In the genomic region with DNA sequence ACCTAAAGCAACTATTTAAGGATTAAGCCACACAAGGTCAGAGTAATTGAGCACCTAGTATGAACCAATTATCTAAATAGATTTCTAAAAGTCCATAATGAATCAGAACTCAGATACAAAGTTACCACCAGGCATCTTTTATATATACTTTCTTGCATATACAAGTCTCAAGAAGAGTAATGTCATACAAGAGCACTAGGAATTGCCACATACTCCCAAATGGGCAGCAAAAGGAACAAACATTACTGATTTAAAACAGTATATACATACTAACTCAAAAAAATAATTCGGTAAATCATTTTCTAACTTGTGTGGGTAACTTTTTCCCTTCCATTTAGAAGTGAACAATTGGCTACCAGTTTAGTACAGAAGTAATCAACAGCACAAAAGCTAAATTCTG, we compare ENCODE assay signal across 25 cellular contexts. TPM values are rescaled to one million over a fixed set of nuclear protein-coding genes. Genes with fewer than 3 reads are reported as not detected.
A peak's percentile ranks its signal among the peaks of the same experiment; 100 is the strongest.
DNase-seq lines count a peak whose midpoint lies in the region; ATAC-seq and TF ChIP-seq lines count a peak whose summit lies in the region.
"Had no signal": no experiment of that assay in that cellular context is flagged by ENCODE, and none has a peak within 500 bp of the region (broad histone marks: within the 10 kb centered on the region; RNA-seq: fewer than 3 reads in every experiment).

No MANE protein-coding gene starts in this region.

- DNase-seq in NCI-H82 (lab: John Stamatoyannopoulos, UW), result peak; percentile 26
- DNase-seq in NCI-H82 treated with DMSO at 0.1 percent for 48 hours (lab: John Stamatoyannopoulos, UW; ENCODE audit: unreplicated experiment), result no peak
- peak; percentile 35 for DNase-seq in IMR-90
- no peak for DNase-seq in ascending aorta (ENCODE audit: low spot score in 2 of 2)
- DNase-seq in natural killer cell treated with Interleukin-12 subunit alpha and Interleukin-12 subunit beta and Interleukin-15 and Interleukin-18, amount 100 ng/mL, for 72 hours (ENCODE audit: low spot score), result no peak
- no peak for DNase-seq in NCI-H1048 (lab: John Stamatoyannopoulos, UW)
- no peak for DNase-seq in dorsolateral prefrontal cortex
- DNase-seq: activated CD4-positive, alpha-beta T cell treated with anti-CD3 and anti-CD28 coated beads, Interleukin-2, amount 50 U/mL, for 1 hour; activated CD8-positive, alpha-beta memory T cell treated with anti-CD3 and anti-CD28 coated beads, Interleukin-2, amount 50 U/mL, for 4 hours; cerebellar nuclear complex; erythroblast; foreskin melanocyte; GM23248; NCI-H1092 treated with DMSO at 0.1 percent for 48 hours; NCI-H2029 treated with DMSO at 0.1 percent for 48 hours; NCI-H226; NCI-H774; occipital lobe; OCI-M1; stimulated activated CD4-positive, alpha-beta T cell treated with anti-CD3 and anti-CD28 coated beads, Interleukin-2, amount 100 ng/mL, for 48 hours; tibial artery had no signal

- peaks cover 13 to 20% of the 10 kb centered on the region in 2 donors for H3K4me1 Mint-ChIP-seq in natural killer cell treated with Interleukin-12 subunit alpha and Interleukin-12 subunit beta and Interleukin-15 and Interleukin-18, amount 100 ng/mL, for 72 hours (ENCODE audit: low read depth in 2 of 2)

- peaks cover 12% of the 10 kb centered on the region for H3K36me3 Mint-ChIP-seq in natural killer cell treated with Interleukin-12 subunit alpha and Interleukin-12 subunit beta and Interleukin-15 and Interleukin-18, amount 100 ng/mL, for 72 hours

- H3K27me3 ChIP-seq in IMR-90 (ENCODE audit: control insufficient read depth, insufficient read depth, low read length) (no peaks in the 10 kb centered on the region), ascending aorta (no peaks in the 10 kb centered on the region), dorsolateral prefrontal cortex (no peaks in the 10 kb centered on the region)
- H3K27me3 ChIP-seq: tibial artery had no signal

- H3K4me3 Mint-ChIP-seq in natural killer cell treated with Interleukin-12 subunit alpha and Interleukin-12 subunit beta and Interleukin-15 and Interleukin-18, amount 100 ng/mL, for 72 hours, result no peak overlapping the region
- H3K4me3 Mint-ChIP-seq: B cell; stimulated activated naive CD8-positive, alpha-beta T cell treated with anti-CD3 and anti-CD28 coated beads, Interleukin-15, Interleukin-2, amounts not matched to agents 100 ng/mL and 50 ng/mL, for 24 hours had no signal

- H3K23ac ChIP-seq in IMR-90 (ENCODE audit: low read depth, low read length), result no peak overlapping the region

- WGBS in IMR-90 (ENCODE audit: extremely low coverage in 2 of 2, insufficient read length in 1 of 2), 2 experiments, result no CpG with 5 or more reads among the region's 1 CpG

- H3K27ac ChIP-seq in IMR-90 (ENCODE audit: insufficient read depth, low read length) (peak overlapping the region; percentile 7; the same call in 1 of the 2 replicates), ascending aorta (peak overlapping the region; percentile 5 to 16), dorsolateral prefrontal cortex (no peak overlapping the region)
- H3K27ac ChIP-seq: GM23248, tibial artery had no signal

- H3K4me1 ChIP-seq in IMR-90 (ENCODE audit: control insufficient read depth, insufficient read depth, low read length) (peaks cover 3% of the 10 kb centered on the region), ascending aorta (peaks cover 0 to 2% of the 10 kb centered on the region in 2 donors)

- H4K8ac ChIP-seq in IMR-90 (ENCODE audit: low read depth in 2 of 2, low read length in 2 of 2), result no peak overlapping the region

- peaks cover 0 to 30% of the 10 kb centered on the region in 2 experiments; a peak in 2 of 4 replicates for H3K79me1 ChIP-seq in IMR-90 (ENCODE audit: low read depth in 1 of 2, low read length in 2 of 2)

- in situ Hi-C loops in IMR-90 (cut with MboI; ENCODE audit: low sequenced_read_pairs), result loop anchor here (25.0 kb wide), 1 partner anchor 354 kb away; no protein-coding TSS in a partner anchor

- H3K9ac ChIP-seq in IMR-90 (ENCODE audit: low read depth, low read length), result no peak overlapping the region
- H3K9ac ChIP-seq: GM23248 had no signal

- CTCF ChIA-PET in IMR-90 (lab: Yijun Ruan, JAX), result interaction anchor here (1.0 to 1.5 kb wide), 2 partner anchors 52 to 92 kb away, joined by 3 read pairs; no protein-coding TSS in a partner anchor

- H2BK5ac ChIP-seq in IMR-90 (ENCODE audit: low read depth, low read length, poor library complexity, severe bottlenecking), result peak overlapping the region; percentile 56

- H4K91ac ChIP-seq in IMR-90 (ENCODE audit: insufficient read depth, low read depth, low read length), result no peak overlapping the region

- intact Hi-C loops in IMR-90 (cut with micrococcal nuclease), result no loop called here
- intact Hi-C loops in ascending aorta (cut with DNase I), result no loop called here
- intact Hi-C loops in dorsolateral prefrontal cortex (cut with DNase I), result no loop called here

- ATAC-seq in IMR-90 (ENCODE audit: low read depth) (peak; percentile 40), HG02759 (IDR thresholded peaks at IDR 0.05; ENCODE audit: unreplicated experiment) (no peak)
- no peak for ATAC-seq in natural killer cell treated with Interleukin-12 subunit alpha and Interleukin-12 subunit beta and Interleukin-15 and Interleukin-18, amount 100 ng/mL, for 72 hours

- H3K14ac ChIP-seq in IMR-90 (replicated peaks; ENCODE audit: low read depth, low read length), result no peak overlapping the region

- TF ChIP-seq RAD21 in IMR-90 (IDR thresholded peaks at IDR 0.05; ENCODE audit: low read length), result no peak

- H2BK15ac ChIP-seq in IMR-90 (ENCODE audit: low read depth, low read length), result no peak overlapping the region

- POLR2A ChIA-PET in IMR-90 (lab: Charles Lee; ENCODE audit: unreplicated experiment), result interaction anchor here (0.6 kb wide), 1 partner anchor 15 kb away, joined by 3 read pairs; no protein-coding TSS in a partner anchor

- no peak overlapping the region for H2AFZ ChIP-seq in IMR-90 (replicated peaks; ENCODE audit: low read length, poor library complexity)
- H2AFZ ChIP-seq: GM23248 had no signal

- no peak overlapping the region for H2BK20ac ChIP-seq in IMR-90 (ENCODE audit: low read depth, low read length)

- no peak overlapping the region for H3K4me3 ChIP-seq in IMR-90 (ENCODE audit: insufficient read depth, low read depth, low read length)
- no peak overlapping the region for H3K4me3 ChIP-seq in ascending aorta
- no peak overlapping the region for H3K4me3 ChIP-seq in dorsolateral prefrontal cortex
- H3K4me3 ChIP-seq: GM23248, lung, tibial artery had no signal

- H4K5ac ChIP-seq in IMR-90 (ENCODE audit: low read depth, low read length), result no peak overlapping the region

- BruUV-seq in IMR-90 (replicated peaks; lab: Mats Ljungman, UMichigan), result no TSS peak

- no peak overlapping the region for H2AK5ac ChIP-seq in IMR-90 (ENCODE audit: low read depth, low read length)

- no peak overlapping the region for H2BK120ac ChIP-seq in IMR-90 (ENCODE audit: low read depth, low read length)

- H3K36me3 ChIP-seq in IMR-90 (ENCODE audit: control insufficient read depth, insufficient read depth, low read length), result peaks cover 9% of the 10 kb centered on the region
- peaks cover 14 to 22% of the 10 kb centered on the region in 2 donors for H3K36me3 ChIP-seq in ascending aorta

- TF ChIP-seq POLR2A in IMR-90 (IDR thresholded peaks at IDR 0.05; ENCODE audit: low read depth, low read length), result no peak

- H3K27ac Mint-ChIP-seq in natural killer cell treated with Interleukin-12 subunit alpha and Interleukin-12 subunit beta and Interleukin-15 and Interleukin-18, amount 100 ng/mL, for 72 hours, result peak overlapping the region; percentile 50 to 69
- H3K27ac Mint-ChIP-seq: B cell; stimulated activated naive CD8-positive, alpha-beta T cell treated with anti-CD3 and anti-CD28 coated beads, Interleukin-15, Interleukin-2, amounts not matched to agents 100 ng/mL and 50 ng/mL, for 24 hours had no signal

- H3K4ac ChIP-seq in IMR-90 (ENCODE audit: low read depth, low read length), result no peak overlapping the region

- H3K9me3 Mint-ChIP-seq in natural killer cell treated with Interleukin-12 subunit alpha and Interleukin-12 subunit beta and Interleukin-15 and Interleukin-18, amount 100 ng/mL, for 72 hours, result no peaks in the 10 kb centered on the region
- H3K9me3 Mint-ChIP-seq: stimulated activated naive CD8-positive, alpha-beta T cell treated with anti-CD3 and anti-CD28 coated beads, Interleukin-15, Interleukin-2, amounts not matched to agents 100 ng/mL and 50 ng/mL, for 24 hours had no signal

- peaks cover 4% of the 10 kb centered on the region for H4K20me1 ChIP-seq in IMR-90 (ENCODE audit: insufficient read depth, low read length)

- no peak overlapping the region for H3K4me2 ChIP-seq in IMR-90 (ENCODE audit: low read depth, low read length)

- H3K27me3 Mint-ChIP-seq in natural killer cell treated with Interleukin-12 subunit alpha and Interleukin-12 subunit beta and Interleukin-15 and Interleukin-18, amount 100 ng/mL, for 72 hours, result no peaks in the 10 kb centered on the region
- H3K27me3 Mint-ChIP-seq: B cell; stimulated activated naive CD8-positive, alpha-beta T cell treated with anti-CD3 and anti-CD28 coated beads, Interleukin-15, Interleukin-2, amounts not matched to agents 100 ng/mL and 50 ng/mL, for 24 hours had no signal

- TF ChIP-seq CTCF in IMR-90 (conservative IDR thresholded peaks at IDR 0.05; ENCODE audit: low read depth, low read length) (no peak), ascending aorta (IDR thresholded peaks at IDR 0.05) (no peak), dorsolateral prefrontal cortex (IDR thresholded peaks at IDR 0.05 in 54 of 56, conservative IDR thresholded peaks at IDR 0.05 in 2 of 56; ENCODE audit: low read depth in 1 of 56, partially characterized antibody in 56 of 56) (no peak)

- no peak overlapping the region for H3K18ac ChIP-seq in IMR-90 (ENCODE audit: low read depth, low read length)

- dilution Hi-C loops in IMR-90 (cut with HindIII; ENCODE audit: low sequenced_read_pairs, unreplicated experiment), result no loop called here

- no peaks in the 10 kb centered on the region for H3K9me3 ChIP-seq in IMR-90 (ENCODE audit: control insufficient read depth, insufficient read depth, low read length)
- H3K9me3 ChIP-seq in ascending aorta, result no peaks in the 10 kb centered on the region
- H3K9me3 ChIP-seq: tibial artery had no signal

- no peak overlapping the region for H2AK9ac ChIP-seq in IMR-90 (replicated peaks; ENCODE audit: low read depth, low read length, poor library complexity)

- 0 out of 2 replicates have a peak, but pooled peaks cover 5% of the 10 kb centered on the region for H3K9me1 ChIP-seq in IMR-90 (ENCODE audit: insufficient read depth, low read length)

- no peak overlapping the region for H3K56ac ChIP-seq in IMR-90 (ENCODE audit: extremely low read depth, insufficient read depth, low read length)

TF ChIP-seq in IMR-90, 13 proteins besides CTCF, POLR2A, EP300 and RAD21 (continues in another document):
- peak; percentile 50 for TF ChIP-seq CEBPB (IDR thresholded peaks at IDR 0.05; ENCODE audit: low read depth, low read length)

RNA-seq across cellular contexts. Expression of gene SERBP1, which starts 22.1 kb away (rescaled TPM):
- total RNA-seq in IMR-90 (2012; rRNA removed) (94.1 and 240 TPM in 2 replicates), ascending aorta (125 TPM), dorsolateral prefrontal cortex (100 to 1,000 TPM in 8 of 120 experiments, 10 to 100 TPM in 112; 69.2 to 109 (median 88.4) TPM)
- 153 TPM in 2 replicates for polyA plus RNA-seq in IMR-90 (2012; rRNA removed)
- 65.9 and 68.8 TPM in 2 replicates for polyA plus RNA-seq in IMR-90 (2012; cell fraction: cytosol; rRNA removed)
- polyA plus RNA-seq in IMR-90 (2012; cell fraction: nucleus; rRNA removed; ENCODE audit: low replicate concordance), result 22.2 and 52.1 TPM in 2 replicates
- total RNA-seq in natural killer cell treated with Interleukin-12 subunit alpha and Interleukin-12 subunit beta and Interleukin-15 and Interleukin-18, amount 100 ng/mL, for 72 hours, result 100 to 1,000 TPM; 319 to 328 TPM

Comparison
In these comparisons a context has a peak if more than half of its experiments do, and no peak if none do; other contexts are left out.
1. DNase-seq: peak in NCI-H82 (single experiment) and IMR-90 (single experiment); none in NCI-H82 treated with DMSO at 0.1 percent for 48 hours (single experiment), ascending aorta (0 of 2), natural killer cell treated with Interleukin-12 subunit alpha and Interleukin-12 subunit beta and Interleukin-15 and Interleukin-18, amount 100 ng/mL, for 72 hours (single experiment), NCI-H1048 (single experiment) and dorsolateral prefrontal cortex (0 of 10).
2. H3K27ac ChIP-seq: peak in IMR-90 (single experiment) and ascending aorta (2 of 2); none in dorsolateral prefrontal cortex (0 of 59).